In the genomic region with DNA sequence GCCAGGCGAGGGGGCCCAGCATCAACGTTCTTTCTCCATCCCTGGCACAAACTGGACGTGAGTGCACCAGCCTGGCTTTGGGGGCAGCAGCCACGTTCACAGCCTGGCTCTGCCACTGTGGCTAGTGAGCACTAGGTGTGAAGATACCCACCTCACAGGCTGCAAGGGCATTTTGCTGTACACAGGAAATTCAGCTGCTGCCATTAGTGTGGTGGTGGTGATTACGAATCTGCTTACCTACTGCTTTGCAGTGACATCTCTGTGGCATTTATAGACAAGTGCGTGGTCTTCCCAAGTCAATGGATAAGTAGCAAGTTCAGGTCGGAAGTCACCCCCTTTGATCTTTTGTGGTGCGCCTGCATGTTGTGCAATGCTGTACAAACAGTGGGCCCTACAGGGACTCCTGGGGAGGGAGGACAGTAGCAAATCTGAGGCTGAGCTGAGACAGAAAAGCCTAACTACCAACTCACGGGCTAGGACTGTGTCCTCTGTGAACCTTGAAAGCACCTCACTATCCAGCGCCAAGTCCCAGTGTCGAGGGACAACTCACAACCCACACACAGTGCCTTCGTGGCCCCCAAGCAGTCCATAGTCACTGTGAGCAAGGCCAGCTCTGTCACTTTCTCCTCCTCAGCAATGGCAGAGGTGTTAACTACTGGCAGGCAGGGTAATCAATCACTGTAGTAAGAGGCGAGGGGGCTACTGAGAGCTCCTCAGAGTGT, we compare ENCODE assay signal across 2 cellular contexts.
TF ChIP-seq lines count a peak whose summit lies in the region.

No MANE protein-coding gene starts in this region.

TF ChIP-seq in WTC11, 78 proteins besides CTCF, POLR2A, EP300 and RAD21:
- TF ChIP-seq GABPB1 (CRISPR knock-in tag; IDR thresholded peaks at IDR 0.05) = peak; percentile 71; the same call in 1 of the 2 replicates
- TF ChIP-seq JUN (CRISPR knock-in tag; IDR thresholded peaks at IDR 0.05) = no peak

TF ChIP-seq in HepG2, 621 proteins besides CTCF, POLR2A, EP300 and RAD21 (continues in another document):
- TF ChIP-seq KAT2B (IDR thresholded peaks at IDR 0.05; ENCODE audit: borderline replicate concordance, low read depth, low read length) (no peak), NR2C2 (CRISPR knock-in tag; IDR thresholded peaks at IDR 0.05; ENCODE audit: borderline replicate concordance) (peak; percentile 85), ETV6 (CRISPR knock-in tag; conservative IDR thresholded peaks at IDR 0.05) (no peak), ZNF546 (CRISPR knock-in tag; conservative IDR thresholded peaks at IDR 0.05) (0 out of 2 replicates have a peak, but pooled peaks have one; percentile 38), ZNF678 (CRISPR knock-in tag; IDR thresholded peaks at IDR 0.05) (no peak), SETDB1 (CRISPR knock-in tag; IDR thresholded peaks at IDR 0.05; ENCODE audit: borderline replicate concordance) (no peak), MBD4 (IDR thresholded peaks at IDR 0.05; ENCODE audit: borderline replicate concordance, low read length) (no peak), ZNF737 (CRISPR knock-in tag; IDR thresholded peaks at IDR 0.05; ENCODE audit: borderline replicate concordance) (peak; percentile 23; the same call in 1 of the 2 replicates), ZNF772 (CRISPR knock-in tag; IDR thresholded peaks at IDR 0.05) (0 out of 2 replicates have a peak, but pooled peaks have one; percentile 33), ARID4A (CRISPR knock-in tag; IDR thresholded peaks at IDR 0.05; ENCODE audit: borderline replicate concordance) (peak; percentile 76; the same call in 1 of the 2 replicates), HMG20A (CRISPR knock-in tag; IDR thresholded peaks at IDR 0.05; ENCODE audit: borderline replicate concordance) (peak; percentile 97), ZNF749 (CRISPR knock-in tag; IDR thresholded peaks at IDR 0.05; ENCODE audit: borderline replicate concordance) (no peak), ZNF17 (CRISPR knock-in tag; IDR thresholded peaks at IDR 0.05) (no peak), ZNF468 (CRISPR knock-in tag; IDR thresholded peaks at IDR 0.05) (no peak), XRCC5 (optimal IDR thresholded peaks at IDR 0.05; ENCODE audit: low read length) (peak; percentile 99), CHD2 (IDR thresholded peaks at IDR 0.05; ENCODE audit: low read depth, low read length) (no peak), PRDM10 (CRISPR knock-in tag; IDR thresholded peaks at IDR 0.05; ENCODE audit: low read depth) (peak; percentile 90), MTF1 (CRISPR knock-in tag; IDR thresholded peaks at IDR 0.05) (no peak), MTF2 (CRISPR knock-in tag; IDR thresholded peaks at IDR 0.05; ENCODE audit: borderline replicate concordance) (0 out of 2 replicates have a peak, but pooled peaks have one; percentile 64), ZBTB7B (CRISPR knock-in tag; IDR thresholded peaks at IDR 0.05) (peak; percentile 98), GRHL1 (CRISPR knock-in tag; conservative IDR thresholded peaks at IDR 0.05) (no peak), ZKSCAN8 (CRISPR knock-in tag; IDR thresholded peaks at IDR 0.05; ENCODE audit: borderline replicate concordance) (peak; percentile 89; the same call in 1 of the 2 replicates), RBM22 (optimal IDR thresholded peaks at IDR 0.05; ENCODE audit: low read length) (peak; percentile 54), ZNF124 (CRISPR knock-in tag; IDR thresholded peaks at IDR 0.05) (peak; percentile 89), MIER3 (CRISPR knock-in tag; IDR thresholded peaks at IDR 0.05; ENCODE audit: borderline replicate concordance) (peak; percentile 76; the same call in 1 of the 2 replicates), TBX3 (IDR thresholded peaks at IDR 0.05; ENCODE audit: borderline replicate concordance) (no peak), ATF5 (CRISPR knock-in tag; IDR thresholded peaks at IDR 0.05; ENCODE audit: low read depth) (no peak), HCFC1 (IDR thresholded peaks at IDR 0.05; ENCODE audit: low read depth, low read length) (no peak), ZNF205 (CRISPR knock-in tag; IDR thresholded peaks at IDR 0.05) (peak; percentile 88), MED1 (CRISPR knock-in tag; IDR thresholded peaks at IDR 0.05) (peak; percentile 89), ZNF773 (CRISPR knock-in tag; IDR thresholded peaks at IDR 0.05; ENCODE audit: borderline replicate concordance) (no peak), HNF4G (IDR thresholded peaks at IDR 0.05; ENCODE audit: borderline replicate concordance, low read depth, low read length) (peak; percentile 73), HNF4G (CRISPR knock-in tag; IDR thresholded peaks at IDR 0.05; ENCODE audit: borderline replicate concordance, low read depth) (peak; percentile 74; the same call in 1 of the 2 replicates), ZNF564 (CRISPR knock-in tag; IDR thresholded peaks at IDR 0.05) (0 out of 2 replicates have a peak, but pooled peaks have one; percentile 71), RARA (CRISPR knock-in tag; IDR thresholded peaks at IDR 0.05) (peak; percentile 100), MED13 (CRISPR knock-in tag; IDR thresholded peaks at IDR 0.05) (no peak), E2F2 (CRISPR knock-in tag; IDR thresholded peaks at IDR 0.05; ENCODE audit: borderline replicate concordance) (no peak), NCOA2 (CRISPR knock-in tag; IDR thresholded peaks at IDR 0.05) (peak; percentile 92)
